Comparison of ENCODE assay signal across 26 cellular contexts in the genomic region with DNA sequence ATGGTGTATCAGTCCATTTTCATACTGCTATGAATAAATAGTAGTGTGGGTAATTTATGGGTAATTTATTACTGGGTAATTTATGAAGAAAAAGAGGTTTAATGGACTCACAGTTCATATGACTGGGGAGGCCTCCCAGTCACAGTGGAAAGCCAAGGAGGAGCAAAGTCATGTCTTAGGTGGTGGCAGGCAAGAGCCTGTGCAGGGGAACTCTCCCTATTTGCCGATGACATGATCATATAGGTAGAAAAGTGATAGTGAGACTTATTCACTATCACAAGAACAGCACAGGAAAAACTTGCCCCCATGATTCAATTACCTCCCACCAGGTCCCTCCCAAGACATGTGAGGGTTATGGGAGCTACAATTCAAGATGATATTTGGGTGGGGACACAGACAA.
"Had no signal": no experiment of that assay in that cellular context is flagged by ENCODE, and none has a peak within 500 bp of the region (broad histone marks: within the 10 kb centered on the region; RNA-seq: fewer than 3 reads in every experiment).

No MANE protein-coding gene starts in this region.

- H3K4me3 ChIP-seq: ascending aorta, cardiac muscle cell, SJCRH30, SK-N-MC had no signal

- H3K4me1 ChIP-seq: ascending aorta, SJCRH30 had no signal

- H3K9me3 ChIP-seq: ascending aorta, SJCRH30 had no signal

- H3K27me3 ChIP-seq: ascending aorta, cardiac muscle cell, SJCRH30 had no signal

- H3K36me3 ChIP-seq: ascending aorta, cardiac muscle cell, SJCRH30 had no signal

- H3K27ac ChIP-seq: ascending aorta, cardiac muscle cell, SJCRH30, SK-N-MC had no signal

- ATAC-seq: activated CD8-positive, alpha-beta T cell treated with anti-CD3 and anti-CD28 coated beads, Interleukin-2, amount 10 ng/mL, durations not matched to agents 7 days and 5 days; Panc1 had no signal

- DNase-seq: activated CD4-positive, alpha-beta T cell treated with anti-CD3 and anti-CD28 coated beads, Interleukin-2, amount 10 ng/mL, durations not matched to agents 7 days and 5 days; activated CD4-positive, alpha-beta T cell treated with anti-CD3 and anti-CD28 coated beads, Interleukin-2, amount 50 U/mL, for 48 hours; activated CD8-positive, alpha-beta T cell treated with anti-CD3 and anti-CD28 coated beads, Interleukin-2, amount 10 ng/mL, durations not matched to agents 7 days and 5 days; activated gamma-delta T cell; activated naive CD4-positive, alpha-beta T cell treated with Interleukin-2 at 50 U/mL for 16 hours; activated naive CD8-positive, alpha-beta T cell treated with anti-CD3 and anti-CD28 coated beads, Interleukin-2, amount 10 ng/mL, durations not matched to agents 7 days and 5 days; activated T-cell treated with anti-CD3 and anti-CD28 coated beads, Interleukin-2, amount 50 U/mL, for 24 hours; amygdala; NCI-H1105; NCI-H1417 treated with DMSO at 0.1 percent for 48 hours; NCI-H187 treated with DMSO at 0.1 percent for 48 hours; NCI-H2081; NCI-H2171 treated with DMSO at 0.1 percent for 48 hours; NCI-H2227 treated with DMSO at 0.1 percent for 48 hours; NCI-H446 treated with DMSO at 0.1 percent for 48 hours; NCI-H524; NCI-H69; NCI-H82; NK-92 treated with Interleukin-12 subunit alpha and Interleukin-12 subunit beta, amount 100 ng/mL, for 24 hours; OCI-M1; SHP77; SJCRH30 had no signal
